Comparison of ENCODE assay signal across 28 cellular contexts in the genomic region with DNA sequence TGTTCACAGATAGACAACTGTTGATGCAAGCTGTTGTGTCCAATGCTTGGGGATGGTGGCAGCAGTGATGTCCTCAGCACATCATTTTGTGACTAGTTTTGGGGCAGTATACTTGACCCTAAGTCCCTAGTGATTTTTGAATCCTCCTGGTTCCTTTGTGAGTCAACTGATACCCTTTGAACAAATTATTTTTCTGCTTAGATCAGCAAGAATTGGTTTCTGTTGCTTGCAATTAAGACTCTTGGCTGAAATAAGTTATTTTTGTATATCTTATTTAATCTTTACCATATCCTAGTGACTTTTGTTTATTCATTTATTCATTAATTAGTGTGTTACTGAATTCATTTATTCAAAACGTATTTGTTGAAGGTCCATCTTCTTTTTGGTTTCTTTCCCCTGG.
DNase-seq lines count a peak whose midpoint lies in the region; ATAC-seq, FAIRE-seq and TF ChIP-seq lines count a peak whose summit lies in the region.
"Had no signal": no experiment of that assay in that cellular context is flagged by ENCODE, and none has a peak within 500 bp of the region (broad histone marks: within the 10 kb centered on the region; RNA-seq: fewer than 3 reads in every experiment).

No MANE protein-coding gene starts in this region.

- H4K8ac ChIP-seq in trophoblast cell (ENCODE audit: low read depth, low read length) = no peak overlapping the region

- 2% methylated on average over 1 of the region's 1 CpG for WGBS in HepG2 (ENCODE audit: low lambda C conversion rate)
- WGBS in right lobe of liver (ENCODE audit: insufficient coverage, low coverage, low lambda C conversion rate, missing lambda C conversion rate) = 43% methylated on average over 1 of the region's 1 CpG
- WGBS in K562 (ENCODE audit: insufficient coverage, low coverage, missing lambda C conversion rate) = 0% methylated on average over 1 of the region's 1 CpG
- WGBS in lung, 2 donors = 81 to 87% methylated on average over 1 of the region's 1 CpG
- WGBS in trophoblast cell (ENCODE audit: extremely low coverage, insufficient coverage, insufficient read length) = no CpG with 5 or more reads among the region's 1 CpG
- 45 to 50% methylated on average over 1 of the region's 1 CpG for WGBS in gastroesophageal sphincter (ENCODE audit: low coverage in 1 of 2), 2 donors

- no peak overlapping the region for H3K9ac ChIP-seq in HepG2 (ENCODE audit: insufficient read depth, low read depth, low read length)
- no peak overlapping the region for H3K9ac ChIP-seq in K562 (ENCODE audit: insufficient read depth in 1 of 2, low read depth in 2 of 2, low read length in 2 of 2)
- H3K9ac ChIP-seq in trophoblast cell (ENCODE audit: low read length) = no peak overlapping the region
- H3K9ac ChIP-seq: BLaER1 had no signal

- H3K9me3 ChIP-seq in HepG2 (ENCODE audit: low read length) = no peaks in the 10 kb centered on the region
- H3K9me3 ChIP-seq in right lobe of liver = no peaks in the 10 kb centered on the region
- no peaks in the 10 kb centered on the region for H3K9me3 ChIP-seq in K562 (replicated peaks; ENCODE audit: control insufficient read depth, insufficient read depth, low read depth, low read length)
- no peaks in the 10 kb centered on the region for H3K9me3 ChIP-seq in lung (ENCODE audit: control insufficient read depth in 2 of 2, insufficient read depth in 1 of 2, low read length in 1 of 2)
- H3K9me3 ChIP-seq in trophoblast cell (ENCODE audit: insufficient read depth, low read depth, low read length) = no peaks in the 10 kb centered on the region
- H3K9me3 ChIP-seq in gastroesophageal sphincter = no peaks in the 10 kb centered on the region
- H3K9me3 ChIP-seq: BE2C, BLaER1 had no signal

- no peaks in the 10 kb centered on the region for H3K9me3 Mint-ChIP-seq in chondrocyte (ENCODE audit: low read depth)
- H3K9me3 Mint-ChIP-seq: CD8-positive, alpha-beta memory T cell had no signal

- H3K4me1 Mint-ChIP-seq in chondrocyte (ENCODE audit: low read depth) = no peaks in the 10 kb centered on the region
- H3K4me1 Mint-ChIP-seq: CD14-positive monocyte; CD4-positive, alpha-beta memory T cell; CD4-positive, CD25-positive, alpha-beta regulatory T cell; CD8-positive, alpha-beta memory T cell had no signal

- H2BK5ac ChIP-seq in trophoblast cell (ENCODE audit: low read depth, low read length, poor library complexity) = no peak overlapping the region

- no peak for DNase-seq in HepG2 (ENCODE audit: low spot score)
- DNase-seq in right lobe of liver = no peak
- DNase-seq in K562 (ENCODE audit: extremely low read depth in 1 of 4, low spot score in 3 of 4) = no peak
- no peak for DNase-seq in lung (ENCODE audit: low spot score)
- no peak for DNase-seq in trophoblast cell
- DNase-seq in chondrocyte (ENCODE audit: low spot score) = no peak
- DNase-seq in Right ventricle myocardium superior = no peak
- DNase-seq: ACHN; BE2C; C1 segment of cervical spinal cord; CD4-positive, alpha-beta memory T cell; CD4-positive, CD25-positive, alpha-beta regulatory T cell; CD8-positive, alpha-beta memory T cell; COR-L47; DMS 273 treated with DMSO at 0.1 percent for 48 hours; DMS153; DMS53; DMS79; DND-41; EL; GDM1 had no signal

- H3K4me3 Mint-ChIP-seq in chondrocyte (ENCODE audit: unreplicated experiment) = no peak overlapping the region
- H3K4me3 Mint-ChIP-seq: CD14-positive monocyte; CD4-positive, alpha-beta memory T cell; CD4-positive, CD25-positive, alpha-beta regulatory T cell; CD8-positive, alpha-beta memory T cell had no signal

- H3K4me1 ChIP-seq in HepG2 (ENCODE audit: insufficient read depth, low read length) = no peaks in the 10 kb centered on the region
- no peaks in the 10 kb centered on the region for H3K4me1 ChIP-seq in right lobe of liver
- H3K4me1 ChIP-seq in K562 (replicated peaks in 1 of 2; ENCODE audit: control insufficient read depth in 2 of 2, insufficient read depth in 2 of 2, low read length in 2 of 2) = peaks cover 0 to 4% of the 10 kb centered on the region in 2 experiments; a peak in 1 of 5 replicates
- H3K4me1 ChIP-seq in lung (ENCODE audit: control insufficient read depth in 2 of 2, insufficient read depth in 2 of 2, low read length in 2 of 2) = no peaks in the 10 kb centered on the region
- H3K4me1 ChIP-seq in trophoblast cell (ENCODE audit: control insufficient read depth in 1 of 2, insufficient read depth in 2 of 2, low read length in 2 of 2) = no peaks in the 10 kb centered on the region
- H3K4me1 ChIP-seq in gastroesophageal sphincter = no peaks in the 10 kb centered on the region
- H3K4me1 ChIP-seq: BE2C, BLaER1 had no signal

- no peaks in the 10 kb centered on the region for H3K27me3 ChIP-seq in HepG2 (ENCODE audit: control insufficient read depth in 1 of 2, insufficient read depth in 2 of 2, low read length in 2 of 2)
- no peaks in the 10 kb centered on the region for H3K27me3 ChIP-seq in right lobe of liver
- no peaks in the 10 kb centered on the region for H3K27me3 ChIP-seq in K562 (ENCODE audit: control insufficient read depth in 2 of 2, insufficient read depth in 2 of 2, low read length in 2 of 2)
- H3K27me3 ChIP-seq in lung (ENCODE audit: control insufficient read depth, insufficient read depth) = no peaks in the 10 kb centered on the region
- H3K27me3 ChIP-seq in trophoblast cell (ENCODE audit: insufficient read depth, low read length) = no peaks in the 10 kb centered on the region
- H3K27me3 ChIP-seq in gastroesophageal sphincter = no peaks in the 10 kb centered on the region
- H3K27me3 ChIP-seq: BE2C, BLaER1 had no signal

- no peak overlapping the region for H4K12ac ChIP-seq in trophoblast cell (ENCODE audit: low read depth, low read length)

- H3K36me3 Mint-ChIP-seq in chondrocyte (ENCODE audit: low read depth) = no peaks in the 10 kb centered on the region
- H3K36me3 Mint-ChIP-seq: CD14-positive monocyte; CD4-positive, alpha-beta memory T cell; CD4-positive, CD25-positive, alpha-beta regulatory T cell; CD8-positive, alpha-beta memory T cell had no signal

- no peak overlapping the region for H3K27ac Mint-ChIP-seq in chondrocyte (ENCODE audit: unreplicated experiment)
- H3K27ac Mint-ChIP-seq: CD14-positive monocyte; CD4-positive, alpha-beta memory T cell; CD4-positive, CD25-positive, alpha-beta regulatory T cell; CD8-positive, alpha-beta memory T cell had no signal

- H3K14ac ChIP-seq in trophoblast cell (ENCODE audit: low read length) = no peak overlapping the region

- no peak for TF ChIP-seq RAD21 in HepG2 (CRISPR knock-in tag; IDR thresholded peaks at IDR 0.05)
- TF ChIP-seq RAD21 in K562 (CRISPR knock-in tag; conservative IDR thresholded peaks at IDR 0.05 in 1 of 2, IDR thresholded peaks at IDR 0.05 in 1 of 2) = no peak

- in situ Hi-C loops in HepG2 (cut with HindIII; ENCODE audit: extremely low pct_ligation_motif_present, low pct_unique_long_range_greater_than_20kb) = loop anchor here (25.0 kb wide), 1 partner anchor 1202 kb away; a partner anchor contains a TSS
- in situ Hi-C loops in K562 (cut with MboI) = no loop called here

- H2AK5ac ChIP-seq in trophoblast cell (ENCODE audit: low read length) = no peak overlapping the region

- intact Hi-C loops in HepG2 (cut with micrococcal nuclease; ENCODE audit: unreplicated experiment) = no loop called here
- intact Hi-C loops in right lobe of liver (cut with DNase I) = no loop called here
- intact Hi-C loops in K562 (cut with micrococcal nuclease) = no loop called here
- intact Hi-C loops in Right ventricle myocardium superior (cut with DNase I) = no loop called here

- H3K27me3 Mint-ChIP-seq in chondrocyte (ENCODE audit: low read depth) = peaks cover under 1% of the 10 kb centered on the region
- H3K27me3 Mint-ChIP-seq: CD4-positive, CD25-positive, alpha-beta regulatory T cell had no signal

- BruUV-seq in HepG2 (replicated peaks; lab: Mats Ljungman, UMichigan) (no TSS peak), K562 (replicated peaks; lab: Mats Ljungman, UMichigan) (no TSS peak)

- FAIRE-seq in HepG2 (lab: Jason Lieb, UNC) (no peak), K562 (lab: Jason Lieb, UNC) (no peak)
- FAIRE-seq: GM12878, GM12892, GM18507 had no signal

- POLR2A ChIA-PET in HepG2 (lab: Yijun Ruan, JAX) = no interaction called here
- POLR2A ChIA-PET in K562 (lab: Yijun Ruan, JAX) = no interaction called here

- TF ChIP-seq POLR2A in HepG2 (IDR thresholded peaks at IDR 0.05; ENCODE audit: insufficient read depth in 1 of 2, low read depth in 2 of 2, low read length in 2 of 2) (no peak), right lobe of liver (IDR thresholded peaks at IDR 0.05) (no peak), K562 (conservative IDR thresholded peaks at IDR 0.05) (no peak), gastroesophageal sphincter (IDR thresholded peaks at IDR 0.05) (no peak)

- no peak overlapping the region for H3K4me2 ChIP-seq in HepG2 (ENCODE audit: low read depth, low read length)
- no peak overlapping the region for H3K4me2 ChIP-seq in K562 (ENCODE audit: insufficient read depth, low read length)
- no peak overlapping the region for H3K4me2 ChIP-seq in trophoblast cell (ENCODE audit: low read length)
- H3K4me2 ChIP-seq: BLaER1 had no signal

- H3K4me3 ChIP-seq in HepG2 (replicated peaks in 1 of 3; ENCODE audit: insufficient read depth in 1 of 3, low read depth in 2 of 3, low read length in 3 of 3) (no peak overlapping the region), right lobe of liver (no peak overlapping the region), K562 (no peak overlapping the region), lung (peak overlapping the region; percentile 20), trophoblast cell (ENCODE audit: low read depth, low read length) (no peak overlapping the region), gastroesophageal sphincter (no peak overlapping the region)
- H3K4me3 ChIP-seq: BLaER1, GM12878 had no signal

- H3K79me1 ChIP-seq in trophoblast cell (ENCODE audit: low read length) = no peaks in the 10 kb centered on the region

- H3K36me3 ChIP-seq in HepG2 (replicated peaks in 1 of 2; ENCODE audit: control insufficient read depth in 1 of 2, insufficient read depth in 2 of 2, low read length in 2 of 2) (no peaks in the 10 kb centered on the region), right lobe of liver (no peaks in the 10 kb centered on the region), K562 (ENCODE audit: control insufficient read depth, insufficient read depth, low read length) (no peaks in the 10 kb centered on the region), lung (ENCODE audit: control insufficient read depth in 2 of 2, insufficient read depth in 2 of 2, low read length in 2 of 2) (no peaks in the 10 kb centered on the region), trophoblast cell (ENCODE audit: control insufficient read depth in 1 of 2, insufficient read depth in 2 of 2, low read length in 2 of 2) (no peaks in the 10 kb centered on the region), gastroesophageal sphincter (no peaks in the 10 kb centered on the region)
- H3K36me3 ChIP-seq: BE2C, BLaER1 had no signal

- H2BK12ac ChIP-seq in trophoblast cell (ENCODE audit: low read length) = no peak overlapping the region

- no peaks in the 10 kb centered on the region for H4K20me1 ChIP-seq in HepG2 (ENCODE audit: insufficient read depth, low read length)
- no peaks in the 10 kb centered on the region for H4K20me1 ChIP-seq in K562 (replicated peaks; ENCODE audit: control insufficient read depth, insufficient read depth, low read length)
- H4K20me1 ChIP-seq: BLaER1 had no signal

- H3K4ac ChIP-seq in trophoblast cell (ENCODE audit: low read depth, low read length) = no peak overlapping the region

- CTCF ChIA-PET in HepG2 (lab: Yijun Ruan, JAX; ENCODE audit: low intra/inter-chr PET ratio, low total read pairs) (no interaction called here), K562 (lab: Yijun Ruan, JAX; ENCODE audit: low intra/inter-chr PET ratio) (no interaction called here)

- peak overlapping the region; percentile 25 for H3K23ac ChIP-seq in trophoblast cell (ENCODE audit: low read length)

- TF ChIP-seq CTCF in HepG2 (CRISPR knock-in tag; IDR thresholded peaks at IDR 0.05) (no peak), right lobe of liver (IDR thresholded peaks at IDR 0.05) (no peak), K562 (IDR thresholded peaks at IDR 0.05 in 2 of 3, conservative IDR thresholded peaks at IDR 0.05 in 1 of 3; ENCODE audit: insufficient read depth in 2 of 3, low read depth in 1 of 3, low read length in 3 of 3) (no peak), lung (IDR thresholded peaks at IDR 0.05; ENCODE audit: control extremely low read depth, extremely low read depth) (no peak), gastroesophageal sphincter (IDR thresholded peaks at IDR 0.05) (no peak), chondrocyte (IDR thresholded peaks at IDR 0.05) (no peak)

- H3K9me1 ChIP-seq in K562 (ENCODE audit: control insufficient read depth, insufficient read depth, low read length) = no peaks in the 10 kb centered on the region

- no peak for ATAC-seq in HepG2
- ATAC-seq in right lobe of liver = no peak
- no peak for ATAC-seq in K562
- no peak for ATAC-seq in lung (ENCODE audit: insufficient read depth, low FRiP score)
- no peak for ATAC-seq in gastroesophageal sphincter
- ATAC-seq in Right ventricle myocardium superior (ENCODE audit: poor library complexity) = no peak
- ATAC-seq: GM12878 had no signal

- no peak overlapping the region for H3K18ac ChIP-seq in trophoblast cell (ENCODE audit: low read length)

- TF ChIP-seq EP300 in HepG2 (IDR thresholded peaks at IDR 0.05; ENCODE audit: low read depth in 2 of 2, low read length in 2 of 2) = no peak
- TF ChIP-seq EP300 in HepG2 (CRISPR knock-in tag; IDR thresholded peaks at IDR 0.05; ENCODE audit: borderline replicate concordance) = no peak
- no peak for TF ChIP-seq EP300 in K562 (IDR thresholded peaks at IDR 0.05; ENCODE audit: low read length)
- no peak for TF ChIP-seq EP300 in gastroesophageal sphincter (IDR thresholded peaks at IDR 0.05)

- H3K27ac ChIP-seq in HepG2 (ENCODE audit: extremely low read length, insufficient read depth, low read length) (no peak overlapping the region), right lobe of liver (no peak overlapping the region), K562 (ENCODE audit: extremely low read depth, low read depth, low read length) (no peak overlapping the region), lung (ENCODE audit: low read depth in 1 of 2, low read length in 1 of 2) (no peak overlapping the region), trophoblast cell (ENCODE audit: low read depth, low read length) (no peak overlapping the region), gastroesophageal sphincter (no peak overlapping the region)
- H3K27ac ChIP-seq: 22Rv1, BLaER1 had no signal

- H2BK120ac ChIP-seq in trophoblast cell (ENCODE audit: insufficient read depth, low read length, poor library complexity) = no peak overlapping the region

- no peaks in the 10 kb centered on the region for H3K79me2 ChIP-seq in HepG2 (ENCODE audit: insufficient read depth, low read length)
- H3K79me2 ChIP-seq in K562 (ENCODE audit: control insufficient read depth, insufficient read depth, low read length) = no peaks in the 10 kb centered on the region
- no peaks in the 10 kb centered on the region for H3K79me2 ChIP-seq in trophoblast cell (ENCODE audit: control insufficient read depth, insufficient read depth, low read length, poor library complexity)

- H2AFZ ChIP-seq in HepG2 (ENCODE audit: low read length) (no peak overlapping the region), K562 (ENCODE audit: low read depth, low read length) (no peak overlapping the region), trophoblast cell (ENCODE audit: insufficient read depth, low read length, poor library complexity) (no peak overlapping the region)

- H4K91ac ChIP-seq in trophoblast cell (ENCODE audit: low read depth, low read length) = no peak overlapping the region
